14 cellular contexts compared by ENCODE assay signal in genomic region chr6:163095401-163095800, GRCh38.
DNase-seq lines count a peak whose midpoint lies in the region; ATAC-seq and TF ChIP-seq lines count a peak whose summit lies in the region.
"Had no signal": no experiment of that assay in that cellular context is flagged by ENCODE, and none has a peak within 500 bp of the region (broad histone marks: within the 10 kb centered on the region; RNA-seq: fewer than 3 reads in every experiment).

No MANE protein-coding gene starts in this region.

- no peak for ATAC-seq in GM19351 (IDR thresholded peaks at IDR 0.05; ENCODE audit: unreplicated experiment)
- ATAC-seq: GM23338 had no signal

- in situ Hi-C loops in G401 (cut with HindIII; ENCODE audit: low sequenced_read_pairs), result no loop called here

- H3K4me1 Mint-ChIP-seq in nephron progenitor cell, result peaks cover 17% of the 10 kb centered on the region
- H3K4me1 Mint-ChIP-seq in osteocyte (ENCODE audit: unreplicated experiment), result no peaks in the 10 kb centered on the region
- H3K4me1 Mint-ChIP-seq: CD4-positive, CD25-positive, alpha-beta regulatory T cell; CD8-positive, alpha-beta memory T cell had no signal

- TF ChIP-seq CTCF in nephron progenitor cell (IDR thresholded peaks at IDR 0.05), result no peak
- no peak for TF ChIP-seq CTCF in osteocyte (IDR thresholded peaks at IDR 0.05)

- peak overlapping the region; percentile 34 for H3K27ac Mint-ChIP-seq in nephron progenitor cell
- no peak overlapping the region for H3K27ac Mint-ChIP-seq in osteocyte (ENCODE audit: unreplicated experiment)
- H3K27ac Mint-ChIP-seq: CD4-positive, CD25-positive, alpha-beta regulatory T cell; CD8-positive, alpha-beta memory T cell; GM23338 had no signal

- H3K4me3 Mint-ChIP-seq in nephron progenitor cell (no peak overlapping the region), osteocyte (ENCODE audit: unreplicated experiment) (no peak overlapping the region)
- H3K4me3 Mint-ChIP-seq: CD4-positive, CD25-positive, alpha-beta regulatory T cell; CD8-positive, alpha-beta memory T cell; GM23338 had no signal

- peaks cover 3% of the 10 kb centered on the region for H3K27me3 Mint-ChIP-seq in nephron progenitor cell (ENCODE audit: low read depth, poor library complexity)
- peaks cover 5% of the 10 kb centered on the region for H3K27me3 Mint-ChIP-seq in osteocyte (ENCODE audit: unreplicated experiment)
- H3K27me3 Mint-ChIP-seq: CD4-positive, CD25-positive, alpha-beta regulatory T cell; CD8-positive, alpha-beta memory T cell had no signal

- H3K9me3 Mint-ChIP-seq in nephron progenitor cell, result no peaks in the 10 kb centered on the region
- no peaks in the 10 kb centered on the region for H3K9me3 Mint-ChIP-seq in osteocyte (ENCODE audit: unreplicated experiment)
- H3K9me3 Mint-ChIP-seq: CD8-positive, alpha-beta memory T cell had no signal

- DNase-seq in G401 (ENCODE audit: low spot score) (peak; percentile 79), M059J (ENCODE audit: low read depth) (peak; percentile 15), cerebellar cortex (ENCODE audit: low spot score) (peak; percentile 70), nephron progenitor cell (no peak), RKO (ENCODE audit: low spot score) (no peak), osteocyte (ENCODE audit: extremely low spot score, unreplicated experiment) (no peak), activated gamma-delta T cell (lab: John Stamatoyannopoulos, UW) (no peak)
- DNase-seq: BE2C; Caco-2; CD4-positive, CD25-positive, alpha-beta regulatory T cell; CD8-positive, alpha-beta memory T cell; GF-D8 had no signal

- no peaks in the 10 kb centered on the region for H3K36me3 Mint-ChIP-seq in nephron progenitor cell (ENCODE audit: low read depth)
- H3K36me3 Mint-ChIP-seq in osteocyte (ENCODE audit: unreplicated experiment), result no peaks in the 10 kb centered on the region
- H3K36me3 Mint-ChIP-seq: CD4-positive, CD25-positive, alpha-beta regulatory T cell; CD8-positive, alpha-beta memory T cell had no signal

Comparison
In these comparisons a context has a peak if more than half of its experiments do, and no peak if none do; other contexts are left out.
1. DNase-seq: peak in G401 (single experiment), M059J (single experiment) and cerebellar cortex (single experiment); none in nephron progenitor cell (single experiment), RKO (single experiment), osteocyte (single experiment) and activated gamma-delta T cell (single experiment).